In genomic region chr17:4532860-4533521, GRCh38 we compare ENCODE assay signal across 26 cellular contexts. TPM values are rescaled to one million over a fixed set of nuclear protein-coding genes. Genes with fewer than 3 reads are reported as not detected.
DNase-seq lines count a peak whose midpoint lies in the region; ATAC-seq and TF ChIP-seq lines count a peak whose summit lies in the region.
"Had no signal": no experiment of that assay in that cellular context is flagged by ENCODE, and none has a peak within 500 bp of the region (broad histone marks: within the 10 kb centered on the region; RNA-seq: fewer than 3 reads in every experiment).

No MANE protein-coding gene starts in this region.

- H3K4me3 ChIP-seq in lower lobe of right lung = no peak overlapping the region
- H3K4me3 ChIP-seq in upper lobe of right lung = no peak overlapping the region
- H3K4me3 ChIP-seq: ascending aorta, smooth muscle cell, tibial artery had no signal

- H3K27ac ChIP-seq in lower lobe of right lung (peak overlapping the region; percentile 77), upper lobe of right lung (peak overlapping the region; percentile 55)
- H3K27ac ChIP-seq: KMS-11, tibial artery had no signal

- H3K36me3 ChIP-seq in lower lobe of right lung = peaks cover 19% of the 10 kb centered on the region
- peaks cover 1% of the 10 kb centered on the region for H3K36me3 ChIP-seq in upper lobe of right lung
- H3K36me3 ChIP-seq: ascending aorta had no signal

- peaks cover 38% of the 10 kb centered on the region for H3K4me1 Mint-ChIP-seq in stimulated activated naive CD8-positive, alpha-beta T cell treated with anti-CD3 and anti-CD28 coated beads, Interleukin-15, amount 100 ng/mL, for 72 hours
- peaks cover 30% of the 10 kb centered on the region for H3K4me1 Mint-ChIP-seq in dendritic cell treated with granulocyte-macrophage colony-stimulating factor and Interleukin-4, amounts not matched to agents 40 ng/mL and 50 ng/mL, for 4 days (ENCODE audit: low read depth)
- H3K4me1 Mint-ChIP-seq: stimulated activated effector memory CD8-positive, alpha-beta T cell treated with anti-CD3 and anti-CD28 coated beads, Interleukin-12 subunit alpha, Interleukin-12 subunit beta, amount 100 ng/mL, for 72 hours had no signal

- TF ChIP-seq CTCF in lower lobe of right lung (IDR thresholded peaks at IDR 0.05) (no peak), upper lobe of right lung (IDR thresholded peaks at IDR 0.05) (no peak)

- H3K9me3 ChIP-seq in lower lobe of right lung (no peaks in the 10 kb centered on the region), upper lobe of right lung (no peaks in the 10 kb centered on the region)
- H3K9me3 ChIP-seq: ascending aorta, SK-N-SH, tibial artery had no signal

- ATAC-seq in stimulated activated naive CD8-positive, alpha-beta T cell treated with anti-CD3 and anti-CD28 coated beads, Interleukin-15, amount 100 ng/mL, for 72 hours = peak; percentile 13
- no peak for ATAC-seq in stimulated activated naive CD8-positive, alpha-beta T cell treated with anti-CD3 and anti-CD28 coated beads, Interleukin-15, Interleukin-2, amounts not matched to agents 100 U/mL and 50 U/mL, for 24 hours
- ATAC-seq in lower lobe of right lung = no peak
- no peak for ATAC-seq in upper lobe of right lung
- no peak for ATAC-seq in HG03108 (IDR thresholded peaks at IDR 0.05; ENCODE audit: unreplicated experiment)
- no peak for ATAC-seq in GM21786 (IDR thresholded peaks at IDR 0.05; ENCODE audit: unreplicated experiment)
- ATAC-seq: stimulated activated effector memory CD8-positive, alpha-beta T cell treated with anti-CD3 and anti-CD28 coated beads, Interleukin-12 subunit alpha, Interleukin-12 subunit beta, amount 100 ng/mL, for 72 hours had no signal

- H3K27ac Mint-ChIP-seq in stimulated activated naive CD8-positive, alpha-beta T cell treated with anti-CD3 and anti-CD28 coated beads, Interleukin-15, amount 100 ng/mL, for 72 hours = no peak overlapping the region
- H3K27ac Mint-ChIP-seq in dendritic cell treated with granulocyte-macrophage colony-stimulating factor and Interleukin-4, amounts not matched to agents 40 ng/mL and 50 ng/mL, for 4 days = peak overlapping the region; percentile 43
- H3K27ac Mint-ChIP-seq: CD14-positive monocyte; stimulated activated effector memory CD8-positive, alpha-beta T cell treated with anti-CD3 and anti-CD28 coated beads, Interleukin-12 subunit alpha, Interleukin-12 subunit beta, amount 100 ng/mL, for 72 hours had no signal

- H3K36me3 Mint-ChIP-seq in dendritic cell treated with granulocyte-macrophage colony-stimulating factor and Interleukin-4, amounts not matched to agents 40 ng/mL and 50 ng/mL, for 4 days (ENCODE audit: low read depth) = peaks cover 7% of the 10 kb centered on the region
- H3K36me3 Mint-ChIP-seq: natural killer cell had no signal

- DNase-seq in stimulated activated naive CD8-positive, alpha-beta T cell treated with anti-CD3 and anti-CD28 coated beads, Interleukin-15, amount 100 ng/mL, for 72 hours = no peak
- DNase-seq in stimulated activated naive CD8-positive, alpha-beta T cell treated with anti-CD3 and anti-CD28 coated beads, Interleukin-15, Interleukin-2, amounts not matched to agents 100 U/mL and 50 U/mL, for 24 hours = no peak
- no peak for DNase-seq in lower lobe of right lung
- DNase-seq in upper lobe of right lung = no peak
- DNase-seq in NOMO-1 (lab: John Stamatoyannopoulos, UW; ENCODE audit: unreplicated experiment in 2 of 2) = no peak
- DNase-seq: activated CD4-positive, alpha-beta T cell treated with anti-CD3 and anti-CD28 coated beads for 4 hours; activated naive CD4-positive, alpha-beta T cell treated with anti-CD3 and anti-CD28 coated beads, Interleukin-2, amount 50 U/mL, for 16 hours; central memory CD4-positive, alpha-beta T cell; natural killer cell; NCI-H1694; NCI-H2171; tibial artery had no signal

- H3K4me1 ChIP-seq in lower lobe of right lung (peaks cover 82% of the 10 kb centered on the region), upper lobe of right lung (peaks cover 28% of the 10 kb centered on the region)

- H3K27me3 Mint-ChIP-seq in stimulated activated naive CD8-positive, alpha-beta T cell treated with anti-CD3 and anti-CD28 coated beads, Interleukin-15, amount 100 ng/mL, for 72 hours = peaks cover 18% of the 10 kb centered on the region
- H3K27me3 Mint-ChIP-seq in dendritic cell treated with granulocyte-macrophage colony-stimulating factor and Interleukin-4, amounts not matched to agents 40 ng/mL and 50 ng/mL, for 4 days = peaks cover 46% of the 10 kb centered on the region

- no peak overlapping the region for H3K4me3 Mint-ChIP-seq in stimulated activated naive CD8-positive, alpha-beta T cell treated with anti-CD3 and anti-CD28 coated beads, Interleukin-15, amount 100 ng/mL, for 72 hours
- no peak overlapping the region for H3K4me3 Mint-ChIP-seq in dendritic cell treated with granulocyte-macrophage colony-stimulating factor and Interleukin-4, amounts not matched to agents 40 ng/mL and 50 ng/mL, for 4 days
- H3K4me3 Mint-ChIP-seq: CD14-positive monocyte; natural killer cell; stimulated activated effector memory CD8-positive, alpha-beta T cell treated with anti-CD3 and anti-CD28 coated beads, Interleukin-12 subunit alpha, Interleukin-12 subunit beta, amount 100 ng/mL, for 72 hours had no signal

- H3K27me3 ChIP-seq in lower lobe of right lung (ENCODE audit: low read depth) = no peaks in the 10 kb centered on the region
- H3K27me3 ChIP-seq in upper lobe of right lung = no peaks in the 10 kb centered on the region
- H3K27me3 ChIP-seq: ascending aorta had no signal

- intact Hi-C loops in dendritic cell treated with granulocyte-macrophage colony-stimulating factor and Interleukin-4, amounts not matched to agents 40 ng/mL and 50 ng/mL, for 4 days (cut with micrococcal nuclease) = no loop called here
- intact Hi-C loops in lower lobe of right lung (cut with DNase I) = no loop called here
- intact Hi-C loops in upper lobe of right lung (cut with DNase I) = no loop called here

- no peaks in the 10 kb centered on the region for H3K9me3 Mint-ChIP-seq in stimulated activated naive CD8-positive, alpha-beta T cell treated with anti-CD3 and anti-CD28 coated beads, Interleukin-15, amount 100 ng/mL, for 72 hours
- H3K9me3 Mint-ChIP-seq in dendritic cell treated with granulocyte-macrophage colony-stimulating factor and Interleukin-4, amounts not matched to agents 40 ng/mL and 50 ng/mL, for 4 days = no peaks in the 10 kb centered on the region
- H3K9me3 Mint-ChIP-seq: CD14-positive monocyte; natural killer cell; stimulated activated effector memory CD8-positive, alpha-beta T cell treated with anti-CD3 and anti-CD28 coated beads, Interleukin-12 subunit alpha, Interleukin-12 subunit beta, amount 100 ng/mL, for 72 hours had no signal

RNA-seq across cellular contexts. Expression of gene MYBBP1A, which starts 22.2 kb away (rescaled TPM):
- total RNA-seq in lower lobe of right lung (38.8 TPM), upper lobe of right lung (46.7 TPM)

RNA-seq across cellular contexts. Expression of gene GGT6, which starts 27.4 kb away (rescaled TPM):
- total RNA-seq in lower lobe of right lung (3.7 TPM), upper lobe of right lung (5.6 TPM)
- total RNA-seq: ascending aorta, dermis microvascular lymphatic vessel endothelial cell, HT1080, natural killer cell, osteocyte, RPMI7951 had no signal

RNA-seq across cellular contexts. Expression of gene SPNS2, which starts 34.3 kb away (rescaled TPM):
- total RNA-seq in lower lobe of right lung (42.0 TPM), upper lobe of right lung (67.0 TPM)
- total RNA-seq: osteocyte, RPMI7951 had no signal

RNA-seq across cellular contexts. Expression of gene SMTNL2, which starts 51.3 kb away (rescaled TPM):
- 6.4 TPM for total RNA-seq in lower lobe of right lung
- 2.7 TPM for total RNA-seq in upper lobe of right lung
- total RNA-seq: dermis microvascular lymphatic vessel endothelial cell, HT1080, left lobe of liver, natural killer cell, RPMI7951 had no signal
